8 cellular contexts compared by ENCODE assay signal in genomic region chr11:35145249-35145648, GRCh38. TPM values are rescaled to one million over a fixed set of nuclear protein-coding genes. Genes with fewer than 3 reads are reported as not detected.
DNase-seq lines count a peak whose midpoint lies in the region; ATAC-seq and TF ChIP-seq lines count a peak whose summit lies in the region.

No MANE protein-coding gene starts in this region.

- POLR2A ChIA-PET in AG04450 (lab: Yijun Ruan, JAX) (interaction anchor here (1.2 to 2.1 kb wide), 3 partner anchors 22 to 168 kb away, joined by 3 to 11 read pairs (median 3); no protein-coding TSS in a partner anchor), T-cell (lab: Charles Lee) (interaction anchor here (0.5 to 8.1 kb wide), 8 partner anchors 9 to 159 kb away, joined by 3 to 165 read pairs (median 6); no protein-coding TSS in a partner anchor)

- H3K4me1 Mint-ChIP-seq in T-cell, result peaks cover 85 to 100% (median 89%) of the 10 kb centered on the region in 3 donors

- DNase-seq in AG04450 (ENCODE audit: low read depth, low spot score) (no peak), T-cell (peak in 6 of 34 experiments; percentile 20 to 37 (median 30)), kidney tubule cell (ENCODE audit: low spot score) (peak; percentile 62), posterior vena cava (ENCODE audit: low spot score) (no peak), globus pallidus (ENCODE audit: low spot score) (no peak), retina (no peak)

- H3K27ac ChIP-seq in AG04450 (ENCODE audit: low read depth, low read length), result peak overlapping the region; percentile 2

- H3K27ac Mint-ChIP-seq in T-cell, result peak overlapping the region; percentile 92 to 98

- H3K9me3 ChIP-seq in AG04450 (ENCODE audit: control insufficient read depth, insufficient read depth, low read length), result no peaks in the 10 kb centered on the region

- CTCF ChIA-PET in AG04450 (lab: Charles Lee) (interaction anchor here (0.6 to 0.8 kb wide), 3 partner anchors 140 to 235 kb away, joined by 4 to 5 read pairs (median 4); no protein-coding TSS in a partner anchor), T-cell (lab: Charles Lee) (interaction anchor here (0.6 to 1.5 kb wide), 4 partner anchors 19 to 30 kb away, joined by 3 to 8 read pairs (median 5); no protein-coding TSS in a partner anchor)

- peaks cover 81% of the 10 kb centered on the region for H3K36me3 Mint-ChIP-seq in T-cell

- peak overlapping the region; percentile 91 to 98 (median 98) for H3K4me3 Mint-ChIP-seq in T-cell

- ATAC-seq in GM18519 (IDR thresholded peaks at IDR 0.05; ENCODE audit: low FRiP score, unreplicated experiment) (peak; percentile 37), HG02938 (IDR thresholded peaks at IDR 0.05; ENCODE audit: unreplicated experiment) (peak; percentile 43), T-cell (replicated peaks in 1 of 4) (no peak)

- no peaks in the 10 kb centered on the region for H3K27me3 ChIP-seq in AG04450 (ENCODE audit: control insufficient read depth, insufficient read depth, low read length)

- intact Hi-C loops in posterior vena cava (cut with DNase I), result no loop called here

- peak overlapping the region; percentile 47 for H3K4me3 ChIP-seq in AG04450 (ENCODE audit: low read depth, low read length)

- no peaks in the 10 kb centered on the region for H3K27me3 Mint-ChIP-seq in T-cell

- H3K9me3 Mint-ChIP-seq in T-cell, result no peaks in the 10 kb centered on the region

- no peak for TF ChIP-seq CTCF in AG04450 (IDR thresholded peaks at IDR 0.05; ENCODE audit: low read depth, low read length)

RNA-seq across cellular contexts. Expression of gene CD44, which starts 6.3 kb away (rescaled TPM):
- polyA plus RNA-seq in AG04450 (2011; rRNA removed), result 1,799 and 1,817 TPM in 2 replicates
- polyA minus RNA-seq in AG04450 (2011; rRNA and poly(A)+ RNA removed), result 2,797 and 2,845 TPM in 2 replicates
- total RNA-seq in T-cell (1,000 to 10,000 TPM in 1 of 5 donors, 100 to 1,000 TPM in 4; 732 to 1,108 (median 781) TPM), posterior vena cava (100 to 1,000 TPM; 219 to 562 TPM)

Comparison
In these comparisons a context has a peak if more than half of its experiments do, and no peak if none do; other contexts are left out.
1. ATAC-seq: peak in GM18519 (single experiment) and HG02938 (single experiment); none in T-cell (0 of 4).